In the genomic region with DNA sequence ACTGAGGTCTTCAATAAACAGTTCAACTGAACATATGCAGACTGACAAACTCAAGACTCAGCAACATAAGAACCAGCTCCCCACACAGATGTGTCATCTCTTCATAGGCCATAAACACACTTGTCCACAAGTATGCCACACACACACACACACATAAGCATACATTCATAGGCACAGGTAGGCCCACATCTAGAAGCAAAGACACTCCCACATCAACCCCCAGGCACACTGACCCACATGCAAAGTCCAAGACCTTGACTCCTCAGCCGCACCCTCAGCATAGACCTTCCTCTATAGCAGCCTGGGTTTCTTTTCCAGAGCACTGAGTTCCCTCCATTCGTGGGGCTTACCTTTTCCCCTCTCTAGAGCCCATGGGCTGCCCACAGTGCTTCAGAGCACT, we compare ENCODE assay signal across 1 cellular context.
TF ChIP-seq lines count a peak whose summit lies in the region.

No MANE protein-coding gene starts in this region.

TF ChIP-seq in IMR-90, 13 proteins besides CTCF, POLR2A, EP300 and RAD21:
- TF ChIP-seq NFE2L2 (IDR thresholded peaks at IDR 0.05; ENCODE audit: low read depth, low read length): no peak
- no peak for TF ChIP-seq CEBPB (IDR thresholded peaks at IDR 0.05; ENCODE audit: low read depth, low read length)
- TF ChIP-seq MAZ (IDR thresholded peaks at IDR 0.05; ENCODE audit: borderline replicate concordance, low read depth, low read length): no peak
- no peak for TF ChIP-seq FOS (IDR thresholded peaks at IDR 0.05; ENCODE audit: low read depth, low read length)
- no peak for TF ChIP-seq RCOR1 (IDR thresholded peaks at IDR 0.05; ENCODE audit: insufficient replicate concordance, low read length)
- no peak for TF ChIP-seq BHLHE40 (IDR thresholded peaks at IDR 0.05; ENCODE audit: low read depth, low read length)
- TF ChIP-seq RFX5 (IDR thresholded peaks at IDR 0.05; ENCODE audit: low read depth, low read length): no peak
- TF ChIP-seq MXI1 (IDR thresholded peaks at IDR 0.05; ENCODE audit: borderline replicate concordance, low read depth, low read length): no peak
- TF ChIP-seq, protein P1, sequence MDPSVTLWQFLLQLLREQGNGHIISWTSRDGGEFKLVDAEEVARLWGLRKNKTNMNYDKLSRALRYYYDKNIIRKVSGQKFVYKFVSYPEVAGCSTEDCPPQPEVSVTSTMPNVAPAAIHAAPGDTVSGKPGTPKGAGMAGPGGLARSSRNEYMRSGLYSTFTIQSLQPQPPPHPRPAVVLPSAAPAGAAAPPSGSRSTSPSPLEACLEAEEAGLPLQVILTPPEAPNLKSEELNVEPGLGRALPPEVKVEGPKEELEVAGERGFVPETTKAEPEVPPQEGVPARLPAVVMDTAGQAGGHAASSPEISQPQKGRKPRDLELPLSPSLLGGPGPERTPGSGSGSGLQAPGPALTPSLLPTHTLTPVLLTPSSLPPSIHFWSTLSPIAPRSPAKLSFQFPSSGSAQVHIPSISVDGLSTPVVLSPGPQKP (IDR thresholded peaks at IDR 0.05; ENCODE audit: borderline replicate concordance, low read depth, low read length): no peak
- TF ChIP-seq, protein P2, sequence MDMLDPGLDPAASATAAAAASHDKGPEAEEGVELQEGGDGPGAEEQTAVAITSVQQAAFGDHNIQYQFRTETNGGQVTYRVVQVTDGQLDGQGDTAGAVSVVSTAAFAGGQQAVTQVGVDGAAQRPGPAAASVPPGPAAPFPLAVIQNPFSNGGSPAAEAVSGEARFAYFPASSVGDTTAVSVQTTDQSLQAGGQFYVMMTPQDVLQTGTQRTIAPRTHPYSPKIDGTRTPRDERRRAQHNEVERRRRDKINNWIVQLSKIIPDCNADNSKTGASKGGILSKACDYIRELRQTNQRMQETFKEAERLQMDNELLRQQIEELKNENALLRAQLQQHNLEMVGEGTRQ (IDR thresholded peaks at IDR 0.05; ENCODE audit: low read depth, low read length): no peak
- TF ChIP-seq MAFK (IDR thresholded peaks at IDR 0.05; ENCODE audit: low read depth, low read length): no peak
- TF ChIP-seq SMC3 (IDR thresholded peaks at IDR 0.05; ENCODE audit: low read depth, low read length): no peak
- TF ChIP-seq CHD1 (IDR thresholded peaks at IDR 0.05; ENCODE audit: low read depth, low read length): no peak
